Comparison of ENCODE assay signal across 36 cellular contexts in genomic region chr12:72307229-72307628, GRCh38. TPM values are rescaled to one million over a fixed set of nuclear protein-coding genes. Genes with fewer than 3 reads are reported as not detected.
"Had no signal": no experiment of that assay in that cellular context is flagged by ENCODE, and none has a peak within 500 bp of the region (broad histone marks: within the 10 kb centered on the region; RNA-seq: fewer than 3 reads in every experiment).

No MANE protein-coding gene starts in this region.

- H3K4me3 ChIP-seq: MG63 had no signal

- H3K36me3 ChIP-seq: MG63 had no signal

- DNase-seq: Karpas-422, Kasumi-1, MG63, MM.1S, MV-4-11, NCI-H1048, NCI-H1092, NCI-H1092 treated with DMSO at 0.1 percent for 48 hours, NCI-H1105, NCI-H1105 treated with DMSO at 0.1 percent for 48 hours, NCI-H1417, NCI-H1417 treated with DMSO at 0.1 percent for 48 hours, NCI-H1436, NCI-H1436 treated with DMSO at 0.1 percent for 48 hours, NCI-H146, NCI-H1694, NCI-H1694 treated with DMSO at 0.1 percent for 48 hours, NCI-H187, NCI-H187 treated with DMSO at 0.1 percent for 48 hours, NCI-H1930, NCI-H2029, NCI-H2029 treated with DMSO at 0.1 percent for 48 hours, NCI-H2081, NCI-H2081 treated with DMSO at 0.1 percent for 48 hours, NCI-H2107, NCI-H2171, NCI-H2227 treated with DMSO at 0.1 percent for 48 hours, NCI-H226, NCI-H345, NCI-H446, NCI-H446 treated with DMSO at 0.1 percent for 48 hours, NCI-H510A, NCI-H510A treated with DMSO at 0.1 percent for 48 hours had no signal

- H3K27me3 ChIP-seq: MG63 had no signal

- H3K9me3 ChIP-seq: MG63 had no signal

RNA-seq across cellular contexts. Expression of gene TRHDE, which starts 35.1 kb away (rescaled TPM):
- total RNA-seq: LHCN-M2, MCF 10A, NCI-H460 had no signal
